10 cellular contexts compared by ENCODE assay signal in the genomic region with DNA sequence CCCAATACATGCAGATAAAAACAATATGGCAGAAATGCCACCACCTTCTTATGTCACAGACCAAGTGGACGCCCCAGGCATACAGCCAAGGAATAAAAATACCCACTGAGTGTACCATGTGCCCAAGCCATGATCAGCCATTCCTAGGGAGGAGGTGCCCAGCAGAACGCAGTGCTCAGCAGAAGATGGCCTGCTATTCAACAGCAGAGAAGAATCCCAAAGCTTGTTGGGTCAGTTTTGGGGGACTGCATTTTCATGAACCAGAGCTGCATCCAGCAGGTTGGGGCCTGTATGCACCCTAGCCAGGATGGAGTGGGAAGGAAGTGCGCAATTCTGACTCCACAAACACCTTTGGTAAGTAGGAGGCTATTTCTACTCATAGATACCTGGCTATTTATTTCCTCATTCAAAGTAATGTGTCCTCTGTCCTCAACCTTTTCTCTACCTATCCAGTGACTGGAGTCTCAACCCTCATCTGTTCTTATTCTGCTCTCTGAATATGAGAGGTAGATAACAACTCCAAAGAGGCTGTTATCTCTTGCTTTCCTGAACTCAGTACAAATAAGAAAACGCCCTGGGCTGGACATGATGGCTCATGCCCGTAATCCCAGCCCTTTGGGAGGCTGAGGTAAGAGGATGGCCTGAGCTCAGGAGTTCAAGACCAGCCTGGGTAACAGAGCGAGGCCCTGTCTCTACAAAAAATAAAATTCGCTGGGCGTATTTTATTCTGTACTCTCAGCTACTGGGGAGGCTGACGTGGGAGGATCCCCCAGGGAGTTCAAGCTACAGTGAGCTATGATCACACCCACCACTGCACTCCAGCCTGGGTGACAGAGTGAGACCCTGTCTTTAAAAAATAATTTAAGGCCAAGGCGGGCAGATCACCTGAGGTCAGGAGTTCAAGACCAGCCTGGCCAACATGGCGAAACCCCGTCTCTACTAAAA. TPM values are rescaled to one million over a fixed set of nuclear protein-coding genes. Genes with fewer than 3 reads are reported as not detected.
DNase-seq lines count a peak whose midpoint lies in the region; ATAC-seq lines count a peak whose summit lies in the region.
"Had no signal": no experiment of that assay in that cellular context is flagged by ENCODE, and none has a peak within 500 bp of the region (broad histone marks: within the 10 kb centered on the region; RNA-seq: fewer than 3 reads in every experiment).

No MANE protein-coding gene starts in this region.

- H3K27ac Mint-ChIP-seq in T-helper 1 cell treated with Interleukin-12 subunit alpha and Interleukin-12 subunit beta and Interleukin-4 antibody, amounts not matched to agents 30 μg/mL and 1 μg/mL, for 36 hours, result no peak overlapping the region
- peak overlapping the region; percentile 22 for H3K27ac Mint-ChIP-seq in activated T-helper 17 cell treated with anti-CD3 and anti-CD28 coated beads, Interleukin-2, amount 50 U/mL, for 72 hours
- peak overlapping the region; percentile 93 for H3K27ac Mint-ChIP-seq in stimulated activated naive B cell treated with anti-CD40 and anti-IgM and Interleukin-4, amounts not matched to agents 10 μg/mL and 1 μg/mL and 100 μg/mL, for 72 hours

- DNase-seq in T-helper 1 cell (no peak), right cardiac atrium (no peak), nucleus accumbens (lab: John Stamatoyannopoulos, UW) (no peak)
- DNase-seq in stimulated activated naive B cell treated with anti-CD40 and anti-IgM and Interleukin-4, amounts not matched to agents 10 μg/mL and 1 μg/mL and 100 μg/mL, for 72 hours, result peak; percentile 60
- DNase-seq in stimulated activated CD4-positive, alpha-beta T cell treated with anti-CD3 and anti-CD28 coated beads, Interleukin-4, amount 100 ng/mL, for 4 hours, result no peak
- DNase-seq: NCI-H524; stimulated activated naive CD4-positive, alpha-beta T cell treated with Interleukin-2 at 50 U/mL for 16 hours had no signal

- no peak for ATAC-seq in activated T-helper 17 cell treated with anti-CD3 and anti-CD28 coated beads, Interleukin-2, amount 50 U/mL, for 72 hours (replicated peaks)
- ATAC-seq in right cardiac atrium (peak in 1 of 2 donors; percentile 29), GM18511 (IDR thresholded peaks at IDR 0.05; ENCODE audit: unreplicated experiment) (no peak)
- peak; percentile 71 to 73 for ATAC-seq in stimulated activated naive B cell treated with anti-CD40 and anti-IgM and Interleukin-4, amounts not matched to agents 10 μg/mL and 1 μg/mL and 100 μg/mL, for 72 hours (replicated peaks)

- peak overlapping the region; percentile 44 for H3K4me3 Mint-ChIP-seq in T-helper 1 cell treated with Interleukin-12 subunit alpha and Interleukin-12 subunit beta and Interleukin-4 antibody, amounts not matched to agents 30 μg/mL and 1 μg/mL, for 36 hours
- peak overlapping the region; percentile 19 for H3K4me3 Mint-ChIP-seq in activated T-helper 17 cell treated with anti-CD3 and anti-CD28 coated beads, Interleukin-2, amount 50 U/mL, for 72 hours
- peak overlapping the region; percentile 79 to 86 for H3K4me3 Mint-ChIP-seq in stimulated activated naive B cell treated with anti-CD40 and anti-IgM and Interleukin-4, amounts not matched to agents 10 μg/mL and 1 μg/mL and 100 μg/mL, for 72 hours

- H3K4me1 Mint-ChIP-seq in T-helper 1 cell treated with Interleukin-12 subunit alpha and Interleukin-12 subunit beta and Interleukin-4 antibody, amounts not matched to agents 30 μg/mL and 1 μg/mL, for 36 hours (ENCODE audit: low read depth), result peaks cover 17% of the 10 kb centered on the region
- peaks cover 15% of the 10 kb centered on the region for H3K4me1 Mint-ChIP-seq in activated T-helper 17 cell treated with anti-CD3 and anti-CD28 coated beads, Interleukin-2, amount 50 U/mL, for 72 hours
- peaks cover 38 to 67% of the 10 kb centered on the region in 2 donors for H3K4me1 Mint-ChIP-seq in stimulated activated naive B cell treated with anti-CD40 and anti-IgM and Interleukin-4, amounts not matched to agents 10 μg/mL and 1 μg/mL and 100 μg/mL, for 72 hours

- H3K9me3 ChIP-seq in right cardiac atrium (ENCODE audit: control insufficient read depth, low read length), result no peaks in the 10 kb centered on the region

- no peaks in the 10 kb centered on the region for H3K27me3 Mint-ChIP-seq in T-helper 1 cell treated with Interleukin-12 subunit alpha and Interleukin-12 subunit beta and Interleukin-4 antibody, amounts not matched to agents 30 μg/mL and 1 μg/mL, for 36 hours (ENCODE audit: low read depth)
- no peaks in the 10 kb centered on the region for H3K27me3 Mint-ChIP-seq in activated T-helper 17 cell treated with anti-CD3 and anti-CD28 coated beads, Interleukin-2, amount 50 U/mL, for 72 hours
- H3K27me3 Mint-ChIP-seq in stimulated activated naive B cell treated with anti-CD40 and anti-IgM and Interleukin-4, amounts not matched to agents 10 μg/mL and 1 μg/mL and 100 μg/mL, for 72 hours, result no peaks in the 10 kb centered on the region

- no peaks in the 10 kb centered on the region for H3K36me3 Mint-ChIP-seq in T-helper 1 cell treated with Interleukin-12 subunit alpha and Interleukin-12 subunit beta and Interleukin-4 antibody, amounts not matched to agents 30 μg/mL and 1 μg/mL, for 36 hours (ENCODE audit: low read depth)
- H3K36me3 Mint-ChIP-seq in activated T-helper 17 cell treated with anti-CD3 and anti-CD28 coated beads, Interleukin-2, amount 50 U/mL, for 72 hours (ENCODE audit: low read depth), result no peaks in the 10 kb centered on the region
- peaks cover 0 to 3% of the 10 kb centered on the region in 2 donors for H3K36me3 Mint-ChIP-seq in stimulated activated naive B cell treated with anti-CD40 and anti-IgM and Interleukin-4, amounts not matched to agents 10 μg/mL and 1 μg/mL and 100 μg/mL, for 72 hours

- intact Hi-C loops in right cardiac atrium (cut with DNase I), result no loop called here

- H3K9me3 Mint-ChIP-seq in T-helper 1 cell treated with Interleukin-12 subunit alpha and Interleukin-12 subunit beta and Interleukin-4 antibody, amounts not matched to agents 30 μg/mL and 1 μg/mL, for 36 hours, result no peaks in the 10 kb centered on the region
- H3K9me3 Mint-ChIP-seq in activated T-helper 17 cell treated with anti-CD3 and anti-CD28 coated beads, Interleukin-2, amount 50 U/mL, for 72 hours, result no peaks in the 10 kb centered on the region
- peaks cover 0 to 2% of the 10 kb centered on the region in 2 donors for H3K9me3 Mint-ChIP-seq in stimulated activated naive B cell treated with anti-CD40 and anti-IgM and Interleukin-4, amounts not matched to agents 10 μg/mL and 1 μg/mL and 100 μg/mL, for 72 hours

- WGBS in right cardiac atrium, result 78% methylated on average over 12 of the region's 12 CpGs

- peak overlapping the region; percentile 44 for H3K27ac ChIP-seq in right cardiac atrium (ENCODE audit: low read length)

- no peaks in the 10 kb centered on the region for H3K27me3 ChIP-seq in right cardiac atrium (ENCODE audit: control insufficient read depth, insufficient read depth)

- no peak overlapping the region for H3K4me3 ChIP-seq in right cardiac atrium (ENCODE audit: low read length)

- H3K4me1 ChIP-seq in right cardiac atrium (ENCODE audit: control insufficient read depth, insufficient read depth, low read length), result no peaks in the 10 kb centered on the region

RNA-seq across cellular contexts. Expression of a gene that starts 2.5 kb away (rescaled TPM):
- 10 to 100 TPM; 32.2 to 50.5 TPM for total RNA-seq in activated T-helper 17 cell treated with anti-CD3 and anti-CD28 coated beads, Interleukin-2, amount 50 U/mL, for 72 hours
- total RNA-seq in right cardiac atrium, result 10 to 100 TPM; 72.1 to 85.1 (median 76.1) TPM
- polyA plus RNA-seq in right cardiac atrium, result 71.8 TPM

RNA-seq across cellular contexts. Expression of a gene that starts 54.4 kb away (rescaled TPM):
- 1 to 10 TPM in 1 of 2 donors, under 1 TPM in 1; 0.90 to 1.6 TPM for total RNA-seq in activated T-helper 17 cell treated with anti-CD3 and anti-CD28 coated beads, Interleukin-2, amount 50 U/mL, for 72 hours
- 1 to 10 TPM; 3.0 to 4.4 (median 3.3) TPM for total RNA-seq in right cardiac atrium
- 8.1 TPM for polyA plus RNA-seq in right cardiac atrium

Comparison
In these comparisons a context has a peak if more than half of its experiments do, and no peak if none do; other contexts are left out.
1. H3K4me3 Mint-ChIP-seq: peak in every context shown above with its lines; median percentile 82 in stimulated activated naive B cell treated with anti-CD40 and anti-IgM and Interleukin-4, amounts not matched to agents 10 μg/mL and 1 μg/mL and 100 μg/mL, for 72 hours; 44 in T-helper 1 cell treated with Interleukin-12 subunit alpha and Interleukin-12 subunit beta and Interleukin-4 antibody, amounts not matched to agents 30 μg/mL and 1 μg/mL, for 36 hours; 19 in activated T-helper 17 cell treated with anti-CD3 and anti-CD28 coated beads, Interleukin-2, amount 50 U/mL, for 72 hours.
2. ATAC-seq: peak in stimulated activated naive B cell treated with anti-CD40 and anti-IgM and Interleukin-4, amounts not matched to agents 10 μg/mL and 1 μg/mL and 100 μg/mL, for 72 hours (2 of 2); none in activated T-helper 17 cell treated with anti-CD3 and anti-CD28 coated beads, Interleukin-2, amount 50 U/mL, for 72 hours (single experiment) and GM18511 (single experiment).